In genomic region chr4:52643846-52644245, GRCh38 we compare ENCODE assay signal across 8 cellular contexts. TPM values are rescaled to one million over a fixed set of nuclear protein-coding genes. Genes with fewer than 3 reads are reported as not detected.
A peak's percentile ranks its signal among the peaks of the same experiment; 100 is the strongest.
DNase-seq lines count a peak whose midpoint lies in the region; ATAC-seq, FAIRE-seq and TF ChIP-seq lines count a peak whose summit lies in the region.

No MANE protein-coding gene starts in this region.

- POLR2A ChIA-PET in PC-3 (lab: Charles Lee; ENCODE audit: unreplicated experiment): no interaction called here

- peaks cover 5% of the 10 kb centered on the region; the same call in 2 of the 3 replicates for H3K36me3 Mint-ChIP-seq in GM23338 (ENCODE audit: low read depth)

- no peak overlapping the region for H3K27ac Mint-ChIP-seq in GM23338

- H3K4me2 ChIP-seq in PC-3 (ENCODE audit: low read length) (no peak overlapping the region), GM23338 (no peak overlapping the region; the same call in 1 of the 2 replicates)

- H3K9me2 ChIP-seq in PC-3 (replicated peaks; ENCODE audit: low read length) (no peaks in the 10 kb centered on the region), GM23338 (ENCODE audit: insufficient read depth) (no peaks in the 10 kb centered on the region; the same call in 1 of the 2 replicates)

- H3K4me3 Mint-ChIP-seq in GM23338: no peak overlapping the region

- CTCF ChIA-PET in PC-3 (lab: Charles Lee): no interaction called here

- no peaks in the 10 kb centered on the region for H3F3A ChIP-seq in PC-3 (ENCODE audit: low read length, unreplicated experiment)
- H3F3A ChIP-seq in GM23338 (replicated peaks; ENCODE audit: low read depth): no peaks in the 10 kb centered on the region

- H3K4me3 ChIP-seq in PC-3 (ENCODE audit: low read length): no peak overlapping the region
- H3K4me3 ChIP-seq in fibroblast of villous mesenchyme (ENCODE audit: low read depth, low read length): no peak overlapping the region
- no peak overlapping the region for H3K4me3 ChIP-seq in thoracic aorta
- H3K4me3 ChIP-seq in small intestine (ENCODE audit: low read depth in 1 of 2, low read length in 2 of 2): no peak overlapping the region
- H3K4me3 ChIP-seq in GM23338: no peak overlapping the region

- H3K27ac ChIP-seq in PC-3 (ENCODE audit: low read length): no peak overlapping the region
- H3K27ac ChIP-seq in thoracic aorta: peak overlapping the region; percentile 63 to 65
- no peak overlapping the region for H3K27ac ChIP-seq in small intestine (ENCODE audit: low read depth in 1 of 2, low read length in 1 of 2)
- no peak overlapping the region for H3K27ac ChIP-seq in foreskin keratinocyte
- no peak overlapping the region for H3K27ac ChIP-seq in GM23338 (ENCODE audit: low read depth)

- no peak for FAIRE-seq in small intestine (lab: Jason Lieb, UNC)

- intact Hi-C loops in PC-3 (cut with micrococcal nuclease): no loop called here

- no peaks in the 10 kb centered on the region for H3K9me3 Mint-ChIP-seq in GM23338

- H2AFZ ChIP-seq in PC-3 (ENCODE audit: low read length) (no peak overlapping the region), GM23338 (no peak overlapping the region)

- no peaks in the 10 kb centered on the region for H3K27me3 ChIP-seq in PC-3 (ENCODE audit: low read length)
- H3K27me3 ChIP-seq in thoracic aorta (replicated peaks; ENCODE audit: insufficient read depth): no peaks in the 10 kb centered on the region
- no peaks in the 10 kb centered on the region for H3K27me3 ChIP-seq in small intestine (ENCODE audit: control insufficient read depth in 2 of 2, insufficient read depth in 2 of 2, low read length in 2 of 2)
- H3K27me3 ChIP-seq in foreskin keratinocyte: no peaks in the 10 kb centered on the region
- no peaks in the 10 kb centered on the region for H3K27me3 ChIP-seq in GM23338 (ENCODE audit: insufficient read depth)

- BruUV-seq in PC-3 (replicated peaks; lab: Mats Ljungman, UMichigan): no TSS peak

- H3K79me2 ChIP-seq in PC-3 (ENCODE audit: low read length): peaks cover 59% of the 10 kb centered on the region
- H3K79me2 ChIP-seq in GM23338 (replicated peaks; ENCODE audit: insufficient read depth): peaks cover 100% of the 10 kb centered on the region

- H3K4me1 ChIP-seq in PC-3 (ENCODE audit: insufficient read depth, low read length) (peaks cover 15% of the 10 kb centered on the region; the same call in 1 of the 2 replicates), thoracic aorta (ENCODE audit: control insufficient read depth in 1 of 2, low read depth in 2 of 2) (peaks cover 37 to 69% of the 10 kb centered on the region in 2 donors), small intestine (ENCODE audit: control insufficient read depth in 2 of 2, insufficient read depth in 1 of 2, low read depth in 1 of 2, low read length in 1 of 2) (peaks cover 0 to 15% of the 10 kb centered on the region in 2 donors), foreskin keratinocyte (peaks cover 19% of the 10 kb centered on the region), GM23338 (ENCODE audit: insufficient read depth) (peaks cover 59% of the 10 kb centered on the region)

- TF ChIP-seq CTCF in PC-3 (conservative IDR thresholded peaks at IDR 0.05; ENCODE audit: low read depth, low read length) (no peak), fibroblast of villous mesenchyme (IDR thresholded peaks at IDR 0.05; ENCODE audit: insufficient read depth, low read depth, low read length) (no peak), thoracic aorta (IDR thresholded peaks at IDR 0.05) (no peak), foreskin keratinocyte (conservative IDR thresholded peaks at IDR 0.05) (no peak), GM23338 (conservative IDR thresholded peaks at IDR 0.05; ENCODE audit: low read depth in 2 of 2) (no peak)

- H3K36me3 ChIP-seq in PC-3 (ENCODE audit: low read depth, low read length) (no peaks in the 10 kb centered on the region), thoracic aorta (no peaks in the 10 kb centered on the region), small intestine (ENCODE audit: control insufficient read depth in 2 of 2, insufficient read depth in 2 of 2, low read length in 2 of 2) (no peaks in the 10 kb centered on the region), GM23338 (ENCODE audit: insufficient read depth) (no peaks in the 10 kb centered on the region)

- peaks cover 3% of the 10 kb centered on the region for H3K27me3 Mint-ChIP-seq in GM23338 (ENCODE audit: insufficient read depth, low read depth, poor library complexity)

- 41 to 75% (median 57%) methylated on average over 4 of the region's 4 CpGs for WGBS in small intestine, 3 donors

- no peak; the same call in 1 of the 2 replicates for ATAC-seq in PC-3
- ATAC-seq in thoracic aorta (ENCODE audit: insufficient number of reproducible peaks, low FRiP score, low read depth): peak; percentile 71
- ATAC-seq in foreskin keratinocyte: no peak
- ATAC-seq in GM23338: no peak

- DNase-seq in H4 (ENCODE audit: low spot score) (peak; percentile 29), PC-3 (peak; percentile 45), fibroblast of villous mesenchyme (ENCODE audit: low read depth) (peak; percentile 32), thoracic aorta (ENCODE audit: low spot score) (peak; percentile 77), small intestine (no peak), foreskin keratinocyte (no peak), GM23338 (ENCODE audit: low spot score) (no peak)
- no peak for DNase-seq in activated CD4-positive, CD25-positive, alpha-beta regulatory T cell (lab: John Stamatoyannopoulos, UW)

- peaks cover 9% of the 10 kb centered on the region; the same call in 1 of the 2 replicates for H4K20me1 ChIP-seq in PC-3 (ENCODE audit: low read length)
- peaks cover 63% of the 10 kb centered on the region for H4K20me1 ChIP-seq in GM23338 (replicated peaks; ENCODE audit: insufficient read depth)

- peaks cover 58% of the 10 kb centered on the region for H3K4me1 Mint-ChIP-seq in GM23338

- no peak overlapping the region for H3K9ac ChIP-seq in PC-3 (ENCODE audit: low read length)

- H3K9me3 ChIP-seq in PC-3 (ENCODE audit: low read length) (no peaks in the 10 kb centered on the region), thoracic aorta (no peaks in the 10 kb centered on the region), small intestine (ENCODE audit: control insufficient read depth, low read depth) (no peaks in the 10 kb centered on the region)

TF ChIP-seq in GM23338, 12 proteins besides CTCF, POLR2A, EP300 and RAD21 (continues in another document):
- no peak for TF ChIP-seq EZH2phosphoT487 (IDR thresholded peaks at IDR 0.05; ENCODE audit: unreplicated experiment)
- TF ChIP-seq STAT1 (IDR thresholded peaks at IDR 0.05; ENCODE audit: unreplicated experiment): no peak
- TF ChIP-seq ZNF331 (CRISPR knock-in tag; IDR thresholded peaks at IDR 0.05; ENCODE audit: low read depth): no peak
- no peak for TF ChIP-seq CREB1 (CRISPR knock-in tag; IDR thresholded peaks at IDR 0.05; ENCODE audit: low read depth)

RNA-seq across cellular contexts. Expression of gene USP46, which starts 15.3 kb away (rescaled TPM):
- total RNA-seq in H4 (2014; rRNA removed; shearing (Covaris generic)): 7.7 and 12.2 TPM in 2 replicates
- total RNA-seq in PC-3 (2014; rRNA removed) (9.2 and 9.4 TPM in 2 replicates), fibroblast of villous mesenchyme (13.5 and 19.4 TPM in 2 replicates), thoracic aorta (10 to 100 TPM; 12.2 to 15.5 TPM), foreskin keratinocyte (14.7 and 14.9 TPM in 2 replicates)
- polyA plus RNA-seq in small intestine (1 to 10 TPM; 2.2 to 4.2 (median 3.1) TPM), foreskin keratinocyte (3.9 and 4.4 TPM in 2 replicates), GM23338 (2016; fragmentation: Nextera tagmentation; extraction: Ambion mirVana) (58.4 and 59.4 TPM in 2 replicates)
- total RNA-seq in GM23338 (2014; rRNA removed; shearing (Covaris generic)): 40.5 and 41.1 TPM in 2 replicates

Comparison
In these comparisons a context has a peak if more than half of its experiments do, and no peak if none do; other contexts are left out.
1. DNase-seq: peak in H4 (single experiment), PC-3 (single experiment), fibroblast of villous mesenchyme (single experiment) and thoracic aorta (single experiment); none in small intestine (single experiment), activated CD4-positive, CD25-positive, alpha-beta regulatory T cell (0 of 4), foreskin keratinocyte (0 of 2) and GM23338 (single experiment).
2. H3K27ac ChIP-seq: peak in thoracic aorta (2 of 2); none in PC-3 (single experiment), small intestine (0 of 2), foreskin keratinocyte (single experiment) and GM23338 (single experiment).